Comparison of ENCODE assay signal across 10 cellular contexts in genomic region chr18:57433492-57434176, GRCh38. TPM values are rescaled to one million over a fixed set of nuclear protein-coding genes. Genes with fewer than 3 reads are reported as not detected.
A peak's percentile ranks its signal among the peaks of the same experiment; 100 is the strongest.
DNase-seq lines count a peak whose midpoint lies in the region; ATAC-seq and TF ChIP-seq lines count a peak whose summit lies in the region.
"Had no signal": no experiment of that assay in that cellular context is flagged by ENCODE, and none has a peak within 500 bp of the region (broad histone marks: within the 10 kb centered on the region; RNA-seq: fewer than 3 reads in every experiment).

No MANE protein-coding gene starts in this region.

- H3K4me3 ChIP-seq in SK-N-SH (ENCODE audit: low read depth in 2 of 2, low read length in 1 of 2) (peak overlapping the region; percentile 69 to 73), coronary artery (peak overlapping the region; percentile 75), parathyroid adenoma (ENCODE audit: low read depth, low read length) (peak overlapping the region; percentile 61)
- peak overlapping the region; percentile 65 for H3K4me3 ChIP-seq in Jurkat, Clone E6-1 (ENCODE audit: low read length)
- H3K4me3 ChIP-seq: SJSA1 had no signal

- no peaks in the 10 kb centered on the region for H4K20me1 ChIP-seq in SK-N-SH (ENCODE audit: insufficient read depth)

- H2AFZ ChIP-seq in SK-N-SH (ENCODE audit: low read depth) (peak overlapping the region; percentile 85), parathyroid adenoma (no peak overlapping the region)

- H3K4me1 ChIP-seq in SK-N-SH (ENCODE audit: control insufficient read depth in 1 of 2, insufficient read depth in 2 of 2, low read depth in 1 of 2, low read length in 1 of 2) (peaks cover 0 to 20% of the 10 kb centered on the region in 2 experiments; a peak in 1 of 4 replicates), parathyroid adenoma (peaks cover 12% of the 10 kb centered on the region)

- CTCF ChIA-PET in SK-N-SH (lab: Yijun Ruan, JAX), result interaction anchor here (1.0 to 2.1 kb wide), 3 partner anchors 9 to 684 kb away, joined by 3 to 7 read pairs (median 7); no protein-coding TSS in a partner anchor

- no peak overlapping the region for H3K9ac ChIP-seq in SK-N-SH
- H3K9ac ChIP-seq in parathyroid adenoma, result no peak overlapping the region

- H3K9me3 ChIP-seq in SK-N-SH (no peaks in the 10 kb centered on the region), parathyroid adenoma (ENCODE audit: control insufficient read depth, low read length) (peaks cover 4% of the 10 kb centered on the region)

- H3K79me2 ChIP-seq in SK-N-SH (ENCODE audit: insufficient read depth) (no peaks in the 10 kb centered on the region), parathyroid adenoma (no peaks in the 10 kb centered on the region)

- TF ChIP-seq CTCF in SK-N-SH (IDR thresholded peaks at IDR 0.05) (no peak), coronary artery (IDR thresholded peaks at IDR 0.05) (no peak), parathyroid adenoma (IDR thresholded peaks at IDR 0.05) (no peak)

- TF ChIP-seq EP300 in SK-N-SH (IDR thresholded peaks at IDR 0.05; ENCODE audit: borderline replicate concordance in 1 of 2, low read depth in 1 of 2, low read length in 1 of 2), result no peak

- no peak for TF ChIP-seq RAD21 in SK-N-SH (IDR thresholded peaks at IDR 0.05; ENCODE audit: low read length)

- peaks cover 39% of the 10 kb centered on the region; the same call in 1 of the 2 replicates for H3K27me3 ChIP-seq in SK-N-SH (ENCODE audit: insufficient read depth)
- H3K27me3 ChIP-seq in parathyroid adenoma (ENCODE audit: control insufficient read depth, insufficient read depth, low read length), result peaks cover 12% of the 10 kb centered on the region

- ATAC-seq in SK-N-SH treated with all-trans-retinoic acid at 6 μM for 48 hours (no peak), GM19452 (IDR thresholded peaks at IDR 0.05; ENCODE audit: unreplicated experiment) (no peak)
- ATAC-seq: natural killer cell had no signal

- WGBS in SK-N-SH (ENCODE audit: low lambda C conversion rate), result 18% methylated on average over 14 of the region's 14 CpGs

- no peaks in the 10 kb centered on the region for H3K36me3 ChIP-seq in SK-N-SH (replicated peaks in 1 of 2; ENCODE audit: control insufficient read depth in 1 of 2, insufficient read depth in 2 of 2, low read length in 1 of 2)
- no peaks in the 10 kb centered on the region for H3K36me3 ChIP-seq in parathyroid adenoma (ENCODE audit: control insufficient read depth, insufficient read depth, low read length)
- H3K36me3 ChIP-seq: SJSA1 had no signal

- no peak for DNase-seq in SK-N-SH
- no peak for DNase-seq in Jurkat, Clone E6-1 (ENCODE audit: low read depth, low spot score)
- DNase-seq in coronary artery (ENCODE audit: low spot score), result no peak
- no peak for DNase-seq in NCI-H1417 treated with DMSO at 0.1 percent for 48 hours (lab: John Stamatoyannopoulos, UW)
- no peak for DNase-seq in EL
- DNase-seq: natural killer cell had no signal

- POLR2A ChIA-PET in SK-N-SH (lab: Yijun Ruan, JAX), result interaction anchor here (5.8 kb wide), 1 partner anchor 80 kb away, joined by 43 read pairs; the partner anchor contains the start of gene ST8SIA3

- H3K9me2 ChIP-seq in SK-N-SH, result no peaks in the 10 kb centered on the region

- no peaks in the 10 kb centered on the region for H3F3A ChIP-seq in SK-N-SH (replicated peaks; ENCODE audit: insufficient read depth)

- H3K4me2 ChIP-seq in SK-N-SH (peak overlapping the region; percentile 99), parathyroid adenoma (ENCODE audit: low read length) (peak overlapping the region; percentile 95)

- no peak overlapping the region for H3K27ac ChIP-seq in SK-N-SH (ENCODE audit: low read depth in 2 of 2, low read length in 1 of 2)
- H3K27ac ChIP-seq in coronary artery, result no peak overlapping the region
- no peak overlapping the region for H3K27ac ChIP-seq in parathyroid adenoma
- H3K27ac ChIP-seq: SJSA1 had no signal

TF ChIP-seq in SK-N-SH, 30 proteins besides CTCF, POLR2A, EP300 and RAD21 (continues in another document):
- TF ChIP-seq, protein P1, sequence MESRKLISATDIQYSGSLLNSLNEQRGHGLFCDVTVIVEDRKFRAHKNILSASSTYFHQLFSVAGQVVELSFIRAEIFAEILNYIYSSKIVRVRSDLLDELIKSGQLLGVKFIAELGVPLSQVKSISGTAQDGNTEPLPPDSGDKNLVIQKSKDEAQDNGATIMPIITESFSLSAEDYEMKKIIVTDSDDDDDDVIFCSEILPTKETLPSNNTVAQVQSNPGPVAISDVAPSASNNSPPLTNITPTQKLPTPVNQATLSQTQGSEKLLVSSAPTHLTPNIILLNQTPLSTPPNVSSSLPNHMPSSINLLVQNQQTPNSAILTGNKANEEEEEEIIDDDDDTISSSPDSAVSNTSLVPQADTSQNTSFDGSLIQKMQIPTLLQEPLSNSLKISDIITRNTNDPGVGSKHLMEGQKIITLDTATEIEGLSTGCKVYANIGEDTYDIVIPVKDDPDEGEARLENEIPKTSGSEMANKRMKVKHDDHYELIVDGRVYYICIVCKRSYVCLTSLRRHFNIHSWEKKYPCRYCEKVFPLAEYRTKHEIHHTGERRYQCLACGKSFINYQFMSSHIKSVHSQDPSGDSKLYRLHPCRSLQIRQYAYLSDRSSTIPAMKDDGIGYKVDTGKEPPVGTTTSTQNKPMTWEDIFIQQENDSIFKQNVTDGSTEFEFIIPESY (IDR thresholded peaks at IDR 0.05; ENCODE audit: borderline replicate concordance, low read depth), result no peak
- no peak for TF ChIP-seq RFX5 (IDR thresholded peaks at IDR 0.05; ENCODE audit: low read length)
- TF ChIP-seq RCOR1 (IDR thresholded peaks at IDR 0.05; ENCODE audit: low read length), result no peak
- no peak for TF ChIP-seq NRF1 (IDR thresholded peaks at IDR 0.05; ENCODE audit: low read depth, low read length)
- TF ChIP-seq GATA2 (CRISPR knock-in tag; IDR thresholded peaks at IDR 0.05), result no peak
- no peak for TF ChIP-seq EZH2phosphoT487 (IDR thresholded peaks at IDR 0.05; ENCODE audit: borderline replicate concordance, low read depth)
- TF ChIP-seq, protein P2, sequence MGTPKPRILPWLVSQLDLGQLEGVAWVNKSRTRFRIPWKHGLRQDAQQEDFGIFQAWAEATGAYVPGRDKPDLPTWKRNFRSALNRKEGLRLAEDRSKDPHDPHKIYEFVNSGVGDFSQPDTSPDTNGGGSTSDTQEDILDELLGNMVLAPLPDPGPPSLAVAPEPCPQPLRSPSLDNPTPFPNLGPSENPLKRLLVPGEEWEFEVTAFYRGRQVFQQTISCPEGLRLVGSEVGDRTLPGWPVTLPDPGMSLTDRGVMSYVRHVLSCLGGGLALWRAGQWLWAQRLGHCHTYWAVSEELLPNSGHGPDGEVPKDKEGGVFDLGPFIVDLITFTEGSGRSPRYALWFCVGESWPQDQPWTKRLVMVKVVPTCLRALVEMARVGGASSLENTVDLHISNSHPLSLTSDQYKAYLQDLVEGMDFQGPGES (IDR thresholded peaks at IDR 0.05; ENCODE audit: low read depth, low read length), result no peak
- TF ChIP-seq FOSL2 (IDR thresholded peaks at IDR 0.05; ENCODE audit: borderline replicate concordance, low read depth), result no peak
- no peak for TF ChIP-seq TCF12 (IDR thresholded peaks at IDR 0.05)
- TF ChIP-seq SMC3 (IDR thresholded peaks at IDR 0.05; ENCODE audit: low read depth, low read length), result no peak
- TF ChIP-seq MEF2A (IDR thresholded peaks at IDR 0.05; ENCODE audit: borderline replicate concordance, low read depth), result no peak
- TF ChIP-seq GABPA (IDR thresholded peaks at IDR 0.05; ENCODE audit: low read depth), result no peak

TF ChIP-seq in SK-N-SH treated with all-trans-retinoic acid at 6 μM for 48 hours, 23 proteins besides CTCF, POLR2A, EP300 and RAD21:
- TF ChIP-seq ZFP30 (CRISPR knock-in tag; IDR thresholded peaks at IDR 0.05) (no peak), ZFP3 (CRISPR knock-in tag; IDR thresholded peaks at IDR 0.05) (no peak)
- TF ChIP-seq, protein P3, sequence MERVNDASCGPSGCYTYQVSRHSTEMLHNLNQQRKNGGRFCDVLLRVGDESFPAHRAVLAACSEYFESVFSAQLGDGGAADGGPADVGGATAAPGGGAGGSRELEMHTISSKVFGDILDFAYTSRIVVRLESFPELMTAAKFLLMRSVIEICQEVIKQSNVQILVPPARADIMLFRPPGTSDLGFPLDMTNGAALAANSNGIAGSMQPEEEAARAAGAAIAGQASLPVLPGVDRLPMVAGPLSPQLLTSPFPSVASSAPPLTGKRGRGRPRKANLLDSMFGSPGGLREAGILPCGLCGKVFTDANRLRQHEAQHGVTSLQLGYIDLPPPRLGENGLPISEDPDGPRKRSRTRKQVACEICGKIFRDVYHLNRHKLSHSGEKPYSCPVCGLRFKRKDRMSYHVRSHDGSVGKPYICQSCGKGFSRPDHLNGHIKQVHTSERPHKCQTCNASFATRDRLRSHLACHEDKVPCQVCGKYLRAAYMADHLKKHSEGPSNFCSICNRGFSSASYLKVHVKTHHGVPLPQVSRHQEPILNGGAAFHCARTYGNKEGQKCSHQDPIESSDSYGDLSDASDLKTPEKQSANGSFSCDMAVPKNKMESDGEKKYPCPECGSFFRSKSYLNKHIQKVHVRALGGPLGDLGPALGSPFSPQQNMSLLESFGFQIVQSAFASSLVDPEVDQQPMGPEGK (CRISPR knock-in tag; IDR thresholded peaks at IDR 0.05; ENCODE audit: borderline replicate concordance), result no peak
TF ChIP-seq in SK-N-SH treated with all-trans-retinoic acid at 6 μM for 48 hours: peak in this region for 0.

RNA-seq across cellular contexts. Expression of gene ONECUT2, which starts 1.5 kb away (rescaled TPM):
- 0.10 and 0.16 TPM in 2 replicates for polyA plus RNA-seq in SK-N-SH (2012; rRNA removed)
- 0.13 and 0.16 TPM in 2 replicates for polyA plus RNA-seq in SK-N-SH (2012; cell fraction: cytosol; rRNA removed)
- 0.15 and 0.26 TPM in 2 replicates for polyA plus RNA-seq in SK-N-SH (2012; cell fraction: nucleus; rRNA removed)
- polyA plus RNA-seq in Jurkat, Clone E6-1 (2012; ENCODE audit: insufficient read depth, insufficient read length), result 3.9 TPM
